In genomic region chr14:56119221-56119967, GRCh38 we compare ENCODE assay signal across 8 cellular contexts. TPM values are rescaled to one million over a fixed set of nuclear protein-coding genes. Genes with fewer than 3 reads are reported as not detected.
A peak's percentile ranks its signal among the peaks of the same experiment; 100 is the strongest.
DNase-seq lines count a peak whose midpoint lies in the region; ATAC-seq and TF ChIP-seq lines count a peak whose summit lies in the region.

No MANE protein-coding gene starts in this region.

- no peak for TF ChIP-seq CTCF in CD8-positive, alpha-beta T cell (IDR thresholded peaks at IDR 0.05)
- TF ChIP-seq CTCF in fibroblast of pulmonary artery (IDR thresholded peaks at IDR 0.05; ENCODE audit: low read length, missing control alignments): no peak

- DNase-seq in CD8-positive, alpha-beta T cell: peak in 5 of 7 experiments; percentile 10 to 58 (median 30)
- DNase-seq in GM23248 (peak; percentile 70), NCI-H510A (lab: John Stamatoyannopoulos, UW) (peak; percentile 18), fibroblast of pulmonary artery (ENCODE audit: low read depth) (peak; percentile 44), naive B cell (peak; percentile 31)
- peak; percentile 61 for DNase-seq in activated T-cell treated with anti-CD3 and anti-CD28 coated beads, Interleukin-2, amount 50 U/mL, for 24 hours

- H3K27me3 ChIP-seq in CD8-positive, alpha-beta T cell (ENCODE audit: insufficient read depth, low read length): no peaks in the 10 kb centered on the region
- H3K27me3 ChIP-seq in GM23248 (replicated peaks; ENCODE audit: insufficient read depth): no peaks in the 10 kb centered on the region

- H3K79me2 ChIP-seq in GM23248 (ENCODE audit: insufficient read depth): 0 out of 2 replicates have a peak, but pooled peaks cover 6% of the 10 kb centered on the region

- no peak overlapping the region for H3K27ac ChIP-seq in CD8-positive, alpha-beta T cell (ENCODE audit: low read depth, low read length)
- peak overlapping the region; percentile 26; the same call in 1 of the 2 replicates for H3K27ac ChIP-seq in GM23248
- H3K27ac ChIP-seq in urinary bladder (ENCODE audit: low read depth): peak overlapping the region; percentile 99

- no peaks in the 10 kb centered on the region for H3K9me3 Mint-ChIP-seq in CD8-positive, alpha-beta T cell
- H3K9me3 Mint-ChIP-seq in activated T-cell treated with anti-CD3 and anti-CD28 coated beads, Interleukin-2, amount 50 U/mL, for 24 hours: no peaks in the 10 kb centered on the region
- no peaks in the 10 kb centered on the region for H3K9me3 Mint-ChIP-seq in naive B cell

- no peaks in the 10 kb centered on the region for H4K20me1 ChIP-seq in GM23248 (ENCODE audit: insufficient read depth)

- peaks cover 4% of the 10 kb centered on the region for H3K27me3 Mint-ChIP-seq in CD8-positive, alpha-beta T cell (ENCODE audit: low read depth)
- peaks cover 19% of the 10 kb centered on the region for H3K27me3 Mint-ChIP-seq in activated T-cell treated with anti-CD3 and anti-CD28 coated beads, Interleukin-2, amount 50 U/mL, for 24 hours
- no peaks in the 10 kb centered on the region for H3K27me3 Mint-ChIP-seq in naive B cell

- intact Hi-C loops in CD8-positive, alpha-beta T cell (cut with DNase I, micrococcal nuclease): loop anchor here (2.0 to 10.0 kb wide), 14 partner anchors 53 to 1273 kb away; partner anchors contain the start of genes AP5M1 (in 2 of the 2), EXOC5 (in 2 of the 2), FBXO34 (in 2 of the 2) and NAA30 (in 2 of the 2)

- no peak for ATAC-seq in CD8-positive, alpha-beta T cell
- ATAC-seq in naive B cell (ENCODE audit: low read depth in 2 of 2) (no peak), GM18517 (IDR thresholded peaks at IDR 0.05; ENCODE audit: unreplicated experiment) (no peak)

- peaks cover 34% of the 10 kb centered on the region for H3K4me1 ChIP-seq in CD8-positive, alpha-beta T cell (ENCODE audit: insufficient read depth, low read length)
- H3K4me1 ChIP-seq in GM23248 (ENCODE audit: insufficient read depth) (peaks cover 17% of the 10 kb centered on the region), urinary bladder (ENCODE audit: insufficient read depth) (no peaks in the 10 kb centered on the region)

- H3K4me3 Mint-ChIP-seq in CD8-positive, alpha-beta T cell: peak overlapping the region; percentile 89
- peak overlapping the region; percentile 78 for H3K4me3 Mint-ChIP-seq in activated T-cell treated with anti-CD3 and anti-CD28 coated beads, Interleukin-2, amount 50 U/mL, for 24 hours
- H3K4me3 Mint-ChIP-seq in naive B cell: peak overlapping the region; percentile 84 to 96 (median 94)

- no peaks in the 10 kb centered on the region for H3K9me3 ChIP-seq in CD8-positive, alpha-beta T cell (ENCODE audit: low read length)
- no peaks in the 10 kb centered on the region for H3K9me3 ChIP-seq in GM23248 (ENCODE audit: low read depth)

- peaks cover 20% of the 10 kb centered on the region; the same call in 1 of the 2 replicates for H3F3A ChIP-seq in GM23248 (ENCODE audit: insufficient read depth)

- WGBS in GM23248 (ENCODE audit: low coverage in 1 of 2, low lambda C conversion rate in 2 of 2, missing lambda C conversion rate in 2 of 2), 2 experiments: 1 to 2% methylated on average over 30 to 48 of the region's 49 CpGs
- 2% methylated on average over 49 of the region's 49 CpGs for WGBS in urinary bladder

- peaks cover 55% of the 10 kb centered on the region for H3K4me1 Mint-ChIP-seq in CD8-positive, alpha-beta T cell (ENCODE audit: low read depth)
- peaks cover 49% of the 10 kb centered on the region for H3K4me1 Mint-ChIP-seq in activated T-cell treated with anti-CD3 and anti-CD28 coated beads, Interleukin-2, amount 50 U/mL, for 24 hours (ENCODE audit: low read depth)
- H3K4me1 Mint-ChIP-seq in naive B cell: peaks cover 31 to 59% (median 54%) of the 10 kb centered on the region in 3 donors

- H3K27ac Mint-ChIP-seq in CD8-positive, alpha-beta T cell: peak overlapping the region; percentile 80
- peak overlapping the region; percentile 31 for H3K27ac Mint-ChIP-seq in activated T-cell treated with anti-CD3 and anti-CD28 coated beads, Interleukin-2, amount 50 U/mL, for 24 hours
- peak overlapping the region; percentile 42 to 95 (median 78) for H3K27ac Mint-ChIP-seq in naive B cell

- H3K4me2 ChIP-seq in GM23248 (ENCODE audit: unreplicated experiment): peak overlapping the region; percentile 90

- POLR2A ChIA-PET in CD8-positive, alpha-beta T cell (lab: Charles Lee): interaction anchor here (0.8 to 1.6 kb wide), 4 partner anchors 9 to 76 kb away, joined by 3 to 5 read pairs (median 4); no protein-coding TSS in a partner anchor

- in situ Hi-C loops in GM23248 (cut with MboI): no loop called here

- peak overlapping the region; percentile 30 for H3K4me3 ChIP-seq in CD8-positive, alpha-beta T cell (ENCODE audit: low read depth, low read length)
- H3K4me3 ChIP-seq in GM23248 (peak overlapping the region; percentile 98), fibroblast of pulmonary artery (replicated peaks; ENCODE audit: low read depth, low read length) (peak overlapping the region; percentile 76), urinary bladder (ENCODE audit: low read depth, low read length) (peak overlapping the region; percentile 100)

- H3K9me2 ChIP-seq in GM23248 (ENCODE audit: insufficient read depth): no peaks in the 10 kb centered on the region

- peak overlapping the region; percentile 92 for H2AFZ ChIP-seq in GM23248

- peaks cover 7% of the 10 kb centered on the region for H3K36me3 Mint-ChIP-seq in CD8-positive, alpha-beta T cell
- H3K36me3 Mint-ChIP-seq in activated T-cell treated with anti-CD3 and anti-CD28 coated beads, Interleukin-2, amount 50 U/mL, for 24 hours (ENCODE audit: low read depth): no peaks in the 10 kb centered on the region
- H3K36me3 Mint-ChIP-seq in naive B cell: no peaks in the 10 kb centered on the region

- no peaks in the 10 kb centered on the region for H3K36me3 ChIP-seq in CD8-positive, alpha-beta T cell (ENCODE audit: insufficient read depth, low read length)
- H3K36me3 ChIP-seq in GM23248 (ENCODE audit: low read depth) (no peaks in the 10 kb centered on the region), urinary bladder (ENCODE audit: insufficient read depth) (no peaks in the 10 kb centered on the region)

- H3K9ac ChIP-seq in GM23248: peak overlapping the region; percentile 82

- CTCF ChIA-PET in CD8-positive, alpha-beta T cell (lab: Charles Lee): no interaction called here

RNA-seq across cellular contexts. Expression of gene PELI2, which starts 1.2 kb away (rescaled TPM):
- 10 to 100 TPM; 13.3 to 15.1 TPM for total RNA-seq in CD8-positive, alpha-beta T cell
- total RNA-seq in GM23248 (2014; rRNA removed; shearing (Covaris generic)): 1.2 and 12.3 TPM in 2 replicates
- polyA plus RNA-seq in GM23248 (2016; fragmentation: Nextera tagmentation; extraction: Ambion mirVana) (1.3 TPM in 2 replicates), naive B cell (ENCODE audit: low read depth in 6 of 6) (1 to 10 TPM; 1.5 to 6.0 (median 3.4) TPM), urinary bladder (10.6 TPM)
- total RNA-seq in urinary bladder: 15.9 TPM

Comparison
In these comparisons a context has a peak if more than half of its experiments do, and no peak if none do; other contexts are left out.
1. DNase-seq: peak in every context shown above with its lines; median percentile 70 in GM23248; 61 in activated T-cell treated with anti-CD3 and anti-CD28 coated beads, Interleukin-2, amount 50 U/mL, for 24 hours; 44 in fibroblast of pulmonary artery; 31 in naive B cell; 30 in CD8-positive, alpha-beta T cell; 18 in NCI-H510A.
2. H3K4me3 ChIP-seq: peak in every context shown above with its lines; median percentile 100 in urinary bladder; 98 in GM23248; 76 in fibroblast of pulmonary artery; 30 in CD8-positive, alpha-beta T cell.